Comparison of ENCODE assay signal across 19 cellular contexts in the genomic region with DNA sequence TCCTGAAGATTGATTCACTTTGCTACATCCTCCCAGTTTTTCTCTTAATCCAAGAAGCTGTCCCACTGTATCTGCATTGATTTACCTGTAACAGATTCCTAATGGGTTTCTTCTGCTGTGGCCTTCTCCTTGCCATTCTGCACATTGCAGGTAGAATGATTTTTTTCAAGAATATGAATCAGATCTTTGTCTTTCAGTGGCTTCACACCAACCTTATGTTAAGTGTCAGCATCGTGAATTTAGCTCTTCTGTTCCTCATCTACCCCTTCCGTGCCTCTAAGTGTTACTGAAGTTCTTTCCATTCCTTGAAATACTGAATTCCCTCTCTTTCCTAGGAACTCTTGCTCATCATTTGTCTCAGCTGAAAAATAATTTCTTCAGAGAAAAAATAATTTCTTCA. TPM values are rescaled to one million over a fixed set of nuclear protein-coding genes. Genes with fewer than 3 reads are reported as not detected.
A peak's percentile ranks its signal among the peaks of the same experiment; 100 is the strongest.
DNase-seq lines count a peak whose midpoint lies in the region; ATAC-seq and TF ChIP-seq lines count a peak whose summit lies in the region.
"Had no signal": no experiment of that assay in that cellular context is flagged by ENCODE, and none has a peak within 500 bp of the region (broad histone marks: within the 10 kb centered on the region; RNA-seq: fewer than 3 reads in every experiment).

No MANE protein-coding gene starts in this region.

- DNase-seq in activated T-cell treated with anti-CD3 and anti-CD28 coated beads, Interleukin-2, amount 50 U/mL, for 72 hours: no peak
- no peak for DNase-seq in activated T-cell treated with anti-CD3 and anti-CD28 coated beads, Interleukin-2, amount 50 U/mL, for 4 hours
- DNase-seq in Caco-2 (no peak), nephron progenitor cell (no peak), tibial nerve (ENCODE audit: low spot score in 2 of 2) (no peak), inferior parietal cortex (ENCODE audit: extremely low spot score) (no peak)
- DNase-seq: ACHN; BE2C; C1 segment of cervical spinal cord; CD4-positive, CD25-positive, alpha-beta regulatory T cell; CD8-positive, alpha-beta memory T cell; COR-L47; GOT3; H7; HFFc6; IMR-90 had no signal

- no peaks in the 10 kb centered on the region for H3K9me3 Mint-ChIP-seq in activated T-cell treated with anti-CD3 and anti-CD28 coated beads, Interleukin-2, amount 50 U/mL, for 72 hours
- no peaks in the 10 kb centered on the region for H3K9me3 Mint-ChIP-seq in activated T-cell treated with anti-CD3 and anti-CD28 coated beads, Interleukin-2, amount 50 U/mL, for 4 hours
- no peaks in the 10 kb centered on the region for H3K9me3 Mint-ChIP-seq in Caco-2 (ENCODE audit: unreplicated experiment)
- no peaks in the 10 kb centered on the region for H3K9me3 Mint-ChIP-seq in nephron progenitor cell
- H3K9me3 Mint-ChIP-seq: CD4-positive, CD25-positive, alpha-beta regulatory T cell; CD8-positive, alpha-beta memory T cell; HFFc6 had no signal

- CTCF ChIA-PET in Caco-2 (lab: Charles Lee): interaction anchor here (0.6 kb wide), 1 partner anchor 423 kb away, joined by 4 read pairs; no protein-coding TSS in a partner anchor

- no TSS peak for BruUV-seq in Caco-2 (replicated peaks; lab: Mats Ljungman, UMichigan)

- no peak for TF ChIP-seq CTCF in Caco-2 (IDR thresholded peaks at IDR 0.05; ENCODE audit: insufficient read depth in 1 of 2, low read depth in 1 of 2, low read length in 1 of 2, severe bottlenecking in 1 of 2, unreplicated experiment in 1 of 2)
- no peak for TF ChIP-seq CTCF in Loucy (conservative IDR thresholded peaks at IDR 0.05; ENCODE audit: low read length)
- no peak for TF ChIP-seq CTCF in nephron progenitor cell (IDR thresholded peaks at IDR 0.05)
- no peak for TF ChIP-seq CTCF in tibial nerve (IDR thresholded peaks at IDR 0.05)

- no peaks in the 10 kb centered on the region for H3F3A ChIP-seq in Loucy (ENCODE audit: low read depth)

- no peak overlapping the region for H2AFZ ChIP-seq in Loucy (ENCODE audit: low read length)

- H3K4me3 ChIP-seq in Caco-2 (ENCODE audit: low read depth, low read length): no peak overlapping the region
- H3K4me3 ChIP-seq in Loucy (ENCODE audit: low read length, poor library complexity, severe bottlenecking): no peak overlapping the region
- H3K4me3 ChIP-seq in tibial nerve: no peak overlapping the region

- H3K9ac ChIP-seq in Loucy (ENCODE audit: low read depth, low read length, poor library complexity, severe bottlenecking): no peak overlapping the region

- H3K27me3 Mint-ChIP-seq in activated T-cell treated with anti-CD3 and anti-CD28 coated beads, Interleukin-2, amount 50 U/mL, for 72 hours (ENCODE audit: low read depth): no peaks in the 10 kb centered on the region
- no peaks in the 10 kb centered on the region for H3K27me3 Mint-ChIP-seq in activated T-cell treated with anti-CD3 and anti-CD28 coated beads, Interleukin-2, amount 50 U/mL, for 4 hours (ENCODE audit: low read depth)
- H3K27me3 Mint-ChIP-seq in Caco-2 (ENCODE audit: insufficient read depth, unreplicated experiment) (no peaks in the 10 kb centered on the region), nephron progenitor cell (ENCODE audit: low read depth, poor library complexity) (no peaks in the 10 kb centered on the region)
- H3K27me3 Mint-ChIP-seq: CD4-positive, CD25-positive, alpha-beta regulatory T cell; CD8-positive, alpha-beta memory T cell had no signal

- no peak for TF ChIP-seq POLR2A in tibial nerve (IDR thresholded peaks at IDR 0.05)

- no peak overlapping the region for H3K27ac ChIP-seq in tibial nerve

- POLR2A ChIA-PET in Caco-2 (lab: Charles Lee): interaction anchor here (1.1 to 1.2 kb wide), 2 partner anchors 67 to 135 kb away, joined by 4 to 5 read pairs; a partner anchor contains a TSS

- intact Hi-C loops in Caco-2 (cut with micrococcal nuclease; ENCODE audit: unreplicated experiment): no loop called here

- ATAC-seq in activated T-cell treated with anti-CD3 and anti-CD28 coated beads, Interleukin-2, amount 50 U/mL, for 72 hours (replicated peaks in 1 of 2): peak in 1 of 2 donors; percentile 41
- ATAC-seq in activated T-cell treated with anti-CD3 and anti-CD28 coated beads, Interleukin-2, amount 50 U/mL, for 4 hours: no peak
- ATAC-seq in HG02973 (IDR thresholded peaks at IDR 0.05; ENCODE audit: unreplicated experiment): no peak
- ATAC-seq: HCT116 had no signal

- no peak for TF ChIP-seq EP300 in tibial nerve (IDR thresholded peaks at IDR 0.05)

- H3K4me1 ChIP-seq in Caco-2 (peaks cover 16% of the 10 kb centered on the region), Loucy (ENCODE audit: insufficient read depth, low read length, poor library complexity, severe bottlenecking) (peaks cover 12% of the 10 kb centered on the region), tibial nerve (peaks cover 0 to 36% (median under 1%) of the 10 kb centered on the region in 4 donors)
- H3K4me1 ChIP-seq: BE2C had no signal

- peak overlapping the region; percentile 25 for H3K4me2 ChIP-seq in Loucy (ENCODE audit: low read depth, low read length, poor library complexity, severe bottlenecking)

- peaks cover 54% of the 10 kb centered on the region for H3K4me1 Mint-ChIP-seq in activated T-cell treated with anti-CD3 and anti-CD28 coated beads, Interleukin-2, amount 50 U/mL, for 72 hours (ENCODE audit: low read depth)
- H3K4me1 Mint-ChIP-seq in activated T-cell treated with anti-CD3 and anti-CD28 coated beads, Interleukin-2, amount 50 U/mL, for 4 hours (ENCODE audit: low read depth): peaks cover 47% of the 10 kb centered on the region
- H3K4me1 Mint-ChIP-seq in Caco-2 (ENCODE audit: low read depth, unreplicated experiment) (peaks cover 26% of the 10 kb centered on the region), nephron progenitor cell (peaks cover under 1% of the 10 kb centered on the region)

- peak overlapping the region; percentile 26 for H3K27ac Mint-ChIP-seq in activated T-cell treated with anti-CD3 and anti-CD28 coated beads, Interleukin-2, amount 50 U/mL, for 72 hours
- H3K27ac Mint-ChIP-seq in Caco-2 (ENCODE audit: unreplicated experiment) (peak overlapping the region; percentile 82), nephron progenitor cell (peak overlapping the region; percentile 10)
- H3K27ac Mint-ChIP-seq: CD4-positive, CD25-positive, alpha-beta regulatory T cell; HFFc6 had no signal

- 71 to 87% methylated on average over 2 of the region's 2 CpGs for WGBS in tibial nerve, 2 donors

- no peaks in the 10 kb centered on the region for H3K36me3 ChIP-seq in Caco-2 (ENCODE audit: control insufficient read depth, insufficient read depth, low read length)
- H3K36me3 ChIP-seq in Loucy (ENCODE audit: insufficient read depth, low read length): no peaks in the 10 kb centered on the region
- no peaks in the 10 kb centered on the region for H3K36me3 ChIP-seq in tibial nerve

- no peaks in the 10 kb centered on the region for H3K36me3 Mint-ChIP-seq in activated T-cell treated with anti-CD3 and anti-CD28 coated beads, Interleukin-2, amount 50 U/mL, for 72 hours (ENCODE audit: insufficient read depth in 2 of 2)
- peaks cover 4% of the 10 kb centered on the region for H3K36me3 Mint-ChIP-seq in activated T-cell treated with anti-CD3 and anti-CD28 coated beads, Interleukin-2, amount 50 U/mL, for 4 hours (ENCODE audit: insufficient read depth)
- H3K36me3 Mint-ChIP-seq in Caco-2 (ENCODE audit: insufficient read depth, unreplicated experiment) (peaks cover 39% of the 10 kb centered on the region), nephron progenitor cell (ENCODE audit: low read depth) (peaks cover 13% of the 10 kb centered on the region)

- H3K4me3 Mint-ChIP-seq in activated T-cell treated with anti-CD3 and anti-CD28 coated beads, Interleukin-2, amount 50 U/mL, for 72 hours: peak overlapping the region in 1 of 2 donors; percentile 13
- no peak overlapping the region for H3K4me3 Mint-ChIP-seq in activated T-cell treated with anti-CD3 and anti-CD28 coated beads, Interleukin-2, amount 50 U/mL, for 4 hours
- H3K4me3 Mint-ChIP-seq in Caco-2 (ENCODE audit: unreplicated experiment) (no peak overlapping the region), nephron progenitor cell (no peak overlapping the region)
- H3K4me3 Mint-ChIP-seq: CD8-positive, alpha-beta memory T cell; HFFc6 had no signal

- H3K9me2 ChIP-seq in Loucy (replicated peaks; ENCODE audit: low read depth, low read length): no peaks in the 10 kb centered on the region

- H4K20me1 ChIP-seq in Loucy (ENCODE audit: insufficient read depth, low read length, poor library complexity, severe bottlenecking): peaks cover 55% of the 10 kb centered on the region

- H3K27me3 ChIP-seq in Caco-2 (replicated peaks; ENCODE audit: control insufficient read depth, insufficient read depth, low read length): no peaks in the 10 kb centered on the region
- H3K27me3 ChIP-seq in Loucy (ENCODE audit: insufficient read depth, low read length, poor library complexity, severe bottlenecking): no peaks in the 10 kb centered on the region
- H3K27me3 ChIP-seq in tibial nerve: no peaks in the 10 kb centered on the region
- H3K27me3 ChIP-seq: BE2C had no signal

- peaks cover 95% of the 10 kb centered on the region for H3K79me2 ChIP-seq in Loucy (ENCODE audit: insufficient read depth, low read length)

- H3K9me3 ChIP-seq in Caco-2: no peaks in the 10 kb centered on the region
- H3K9me3 ChIP-seq in Loucy (ENCODE audit: insufficient read depth, low read depth, low read length): no peaks in the 10 kb centered on the region
- no peaks in the 10 kb centered on the region for H3K9me3 ChIP-seq in tibial nerve
- H3K9me3 ChIP-seq: BE2C had no signal

RNA-seq across cellular contexts. Expression of a gene that starts 7.5 kb away (rescaled TPM):
- total RNA-seq in activated T-cell treated with anti-CD3 and anti-CD28 coated beads, Interleukin-2, amount 50 U/mL, for 72 hours: 10 to 100 TPM; 33.7 to 38.6 TPM
- 10 to 100 TPM; 34.5 to 37.1 (median 34.7) TPM for total RNA-seq in activated T-cell treated with anti-CD3 and anti-CD28 coated beads, Interleukin-2, amount 50 U/mL, for 4 hours
- total RNA-seq in Caco-2 (2022): 33.6 and 36.8 TPM in 2 replicates
- 10 to 100 TPM; 41.1 to 60.6 (median 44.1) TPM for total RNA-seq in tibial nerve

Comparison
In these comparisons a context has a peak if more than half of its experiments do, and no peak if none do; other contexts are left out.
1. H3K27ac Mint-ChIP-seq: peak in every context shown above with its lines; median percentile 82 in Caco-2; 26 in activated T-cell treated with anti-CD3 and anti-CD28 coated beads, Interleukin-2, amount 50 U/mL, for 72 hours; 10 in nephron progenitor cell.